In the genomic region with DNA sequence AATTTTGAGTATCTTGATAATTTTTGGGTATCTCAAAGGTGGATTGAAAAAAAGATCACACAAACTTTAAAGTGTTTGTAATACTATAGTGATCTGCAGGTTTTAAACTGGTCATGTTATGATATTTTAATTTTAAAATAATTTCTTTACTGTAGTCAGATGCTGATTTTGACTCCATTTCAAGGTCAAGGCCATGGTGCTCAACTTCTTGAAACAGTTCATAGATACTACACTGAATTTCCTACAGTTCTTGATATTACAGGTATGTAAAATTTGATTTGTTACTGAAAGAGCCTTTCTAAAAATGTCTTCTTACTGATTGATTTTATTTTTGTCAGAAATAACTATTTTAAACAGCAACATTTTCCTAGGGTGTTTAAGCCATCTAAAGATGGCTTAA, we compare ENCODE assay signal across 21 cellular contexts. TPM values are rescaled to one million over a fixed set of nuclear protein-coding genes. Genes with fewer than 3 reads are reported as not detected.
DNase-seq lines count a peak whose midpoint lies in the region; ATAC-seq and TF ChIP-seq lines count a peak whose summit lies in the region.
"Had no signal": no experiment of that assay in that cellular context is flagged by ENCODE, and none has a peak within 500 bp of the region (broad histone marks: within the 10 kb centered on the region; RNA-seq: fewer than 3 reads in every experiment).

No MANE protein-coding gene starts in this region.

- no peak for ATAC-seq in GM21367 (IDR thresholded peaks at IDR 0.05; ENCODE audit: unreplicated experiment)
- ATAC-seq: A549 had no signal

- no peak overlapping the region for H3K27ac ChIP-seq in neural cell (ENCODE audit: low read length)
- H3K27ac ChIP-seq: A549; BLaER1 treated with 17β-estradiol and CSF1 and Interleukin-3, amounts not matched to agents 10 nM and 100 nM had no signal

- no peaks in the 10 kb centered on the region for H3K9me3 ChIP-seq in neural cell (ENCODE audit: low read length)
- H3K9me3 ChIP-seq: A549; BE2C; BLaER1 treated with 17β-estradiol and CSF1 and Interleukin-3, amounts not matched to agents 10 nM and 100 nM; HAP-1 had no signal

- no peak overlapping the region for H3K9ac ChIP-seq in neural cell (ENCODE audit: low read length)
- H3K9ac ChIP-seq: BLaER1 treated with 17β-estradiol and CSF1 and Interleukin-3, amounts not matched to agents 10 nM and 100 nM had no signal

- no peaks in the 10 kb centered on the region for H3F3A ChIP-seq in neural cell (ENCODE audit: insufficient read depth, low read length, poor library complexity, severe bottlenecking)

- no peaks in the 10 kb centered on the region for H4K20me1 ChIP-seq in neural cell (ENCODE audit: insufficient read depth)

- H3K79me2 ChIP-seq in neural cell (replicated peaks; ENCODE audit: insufficient read depth, low read length): no peaks in the 10 kb centered on the region

- TF ChIP-seq EP300 in neural cell (conservative IDR thresholded peaks at IDR 0.05; ENCODE audit: poor library complexity, severe bottlenecking): no peak

- no peaks in the 10 kb centered on the region for H3K9me2 ChIP-seq in neural cell (ENCODE audit: insufficient read depth, low read length)

- no peaks in the 10 kb centered on the region for H3K27me3 ChIP-seq in neural cell (ENCODE audit: insufficient read depth, low read depth, low read length)
- H3K27me3 ChIP-seq: BE2C; BLaER1 treated with 17β-estradiol and CSF1 and Interleukin-3, amounts not matched to agents 10 nM and 100 nM had no signal

- H3K36me3 ChIP-seq in neural cell (ENCODE audit: insufficient read depth, low read length): peaks cover 5% of the 10 kb centered on the region
- H3K36me3 ChIP-seq: BE2C had no signal

- peak overlapping the region; percentile 29 for H3K4me3 ChIP-seq in neural cell (ENCODE audit: low read length)
- H3K4me3 ChIP-seq: A549; BLaER1 treated with 17β-estradiol and CSF1 and Interleukin-3, amounts not matched to agents 10 nM and 100 nM; HAP-1 had no signal

- TF ChIP-seq RAD21 in neural cell (conservative IDR thresholded peaks at IDR 0.05): no peak

- TF ChIP-seq CTCF in neural cell (IDR thresholded peaks at IDR 0.05; ENCODE audit: poor library complexity, severe bottlenecking): no peak

- no peak overlapping the region for H2AFZ ChIP-seq in neural cell (ENCODE audit: low read depth, low read length)

- DNase-seq in NCI-H748 (lab: John Stamatoyannopoulos, UW; ENCODE audit: unreplicated experiment) (peak; percentile 21), NCI-H748 treated with DMSO at 0.1 percent for 48 hours (lab: John Stamatoyannopoulos, UW) (no peak), NCI-H69 (lab: John Stamatoyannopoulos, UW) (peak; percentile 32), NCI-H510A (lab: John Stamatoyannopoulos, UW) (no peak)
- DNase-seq: 8988T; ACHN; AML-193; BE2C; CD4-positive, alpha-beta T cell; CD8-positive, alpha-beta memory T cell; DMS 273 treated with DMSO at 0.1 percent for 48 hours; DMS79; EL; GF-D8; GOT3; HFFc6 had no signal

- H3K4me2 ChIP-seq in neural cell (ENCODE audit: low read length): no peak overlapping the region
- H3K4me2 ChIP-seq: A549; BLaER1 treated with 17β-estradiol and CSF1 and Interleukin-3, amounts not matched to agents 10 nM and 100 nM had no signal

TF ChIP-seq in neural cell, 6 proteins besides CTCF, POLR2A, EP300 and RAD21:
- TF ChIP-seq EZH2 (IDR thresholded peaks at IDR 0.05; ENCODE audit: borderline replicate concordance, insufficient read depth, low read length, poor library complexity, severe bottlenecking): no peak
- no peak for TF ChIP-seq MXI1 (conservative IDR thresholded peaks at IDR 0.05; ENCODE audit: poor library complexity, severe bottlenecking)
- TF ChIP-seq TAF1 (IDR thresholded peaks at IDR 0.05; ENCODE audit: low read depth): no peak
- TF ChIP-seq POLR2AphosphoS5 (IDR thresholded peaks at IDR 0.05): no peak
- TF ChIP-seq REST (IDR thresholded peaks at IDR 0.05; ENCODE audit: borderline replicate concordance): no peak
- no peak for TF ChIP-seq SMC3 (conservative IDR thresholded peaks at IDR 0.05; ENCODE audit: poor library complexity)
TF ChIP-seq in neural cell: peak in this region for 0.

RNA-seq across cellular contexts. Expression of gene METAP1D, which starts 33.1 kb away (rescaled TPM):
- 4.7 and 5.4 TPM in 2 replicates for polyA plus RNA-seq in neural cell
- polyA minus RNA-seq in neural cell: 5.1 and 9.3 TPM in 2 replicates

RNA-seq across cellular contexts. Expression of gene HAT1, which starts 44.4 kb away (rescaled TPM):
- 30.6 and 39.8 TPM in 2 replicates for polyA plus RNA-seq in neural cell
- 41.1 and 44.3 TPM in 2 replicates for polyA minus RNA-seq in neural cell

Comparison
In these comparisons a context has a peak if more than half of its experiments do, and no peak if none do; other contexts are left out.
1. DNase-seq: peak in NCI-H748 (single experiment) and NCI-H69 (single experiment); none in NCI-H748 treated with DMSO at 0.1 percent for 48 hours (single experiment) and NCI-H510A (single experiment).